In the genomic region with DNA sequence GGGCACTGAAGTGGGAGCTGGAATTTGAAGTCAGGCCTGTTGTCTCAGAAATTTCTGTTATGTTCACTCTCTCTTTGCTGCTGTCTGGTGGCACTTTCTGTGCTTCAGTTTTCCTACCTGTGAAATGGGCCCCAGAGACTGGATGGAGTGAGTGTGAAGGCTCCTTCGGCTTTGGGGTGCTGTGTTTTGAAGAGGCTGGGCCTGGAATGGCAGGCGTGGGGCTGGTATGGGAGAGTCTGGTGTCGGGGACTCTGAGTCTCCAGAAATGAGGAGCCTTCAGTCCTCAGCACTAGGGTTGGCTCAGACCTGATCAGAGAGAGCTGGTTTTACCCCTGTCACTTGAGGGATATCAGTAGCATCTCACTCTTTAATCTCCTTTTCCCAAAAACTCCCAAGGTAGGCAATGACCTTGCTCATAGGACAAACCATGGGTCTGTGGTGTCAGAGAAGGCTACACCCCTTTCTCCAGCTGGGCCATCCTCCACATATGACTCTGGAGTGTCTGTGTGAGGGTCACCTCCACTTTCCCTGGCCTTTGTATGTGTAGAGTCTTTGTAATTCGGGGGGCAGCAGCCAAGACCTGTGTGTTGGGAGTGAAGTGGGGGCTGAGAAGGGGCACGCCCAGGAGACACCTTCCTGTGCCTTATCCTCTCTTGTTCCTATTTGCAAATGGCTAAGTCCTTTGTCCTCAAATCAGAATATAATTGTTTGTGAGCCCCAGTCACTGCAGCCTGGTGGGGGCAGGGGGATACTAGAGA, we compare ENCODE assay signal across 27 cellular contexts.
"Had no signal": no experiment of that assay in that cellular context is flagged by ENCODE, and none has a peak within 500 bp of the region (broad histone marks: within the 10 kb centered on the region; RNA-seq: fewer than 3 reads in every experiment).

No MANE protein-coding gene starts in this region.

- H3K27me3 ChIP-seq: adrenal gland, ascending aorta, brain microvascular endothelial cell, thyroid gland had no signal

- DNase-seq: activated B cell treated with CpG ODN at 0.5 μM for 24 hours; activated CD4-positive, alpha-beta T cell treated with anti-CD3 and anti-CD28 coated beads for 36 hours; activated CD4-positive, alpha-beta T cell treated with anti-CD3 and anti-CD28 coated beads, Interleukin-2, amount 50 U/mL, for 4 hours; activated naive CD4-positive, alpha-beta T cell; activated T-cell treated with anti-CD3 and anti-CD28 coated beads, Interleukin-2, amount 50 U/mL, for 1 hour; adrenal gland; brain microvascular endothelial cell; caudate nucleus; effector memory CD4-positive, alpha-beta T cell; foreskin melanocyte; immature natural killer cell; kidney glomerular epithelial cell; left ventricle myocardium inferior; midbrain; retina; spleen; stimulated activated CD4-positive, alpha-beta T cell treated with anti-CD3 and anti-CD28 coated beads, Interleukin-4, amount 100 ng/mL, for 1 hour; stimulated activated naive CD4-positive, alpha-beta T cell; T-cell; T-helper 9 cell; thyroid gland; upper lobe of right lung had no signal

- H3K36me3 ChIP-seq: adrenal gland, ascending aorta, brain microvascular endothelial cell, left ventricle myocardium inferior, neutrophil, spleen, thyroid gland, upper lobe of right lung had no signal

- H3K4me3 Mint-ChIP-seq: activated B cell treated with CpG ODN at 0.5 μM for 24 hours; activated CD4-positive, alpha-beta T cell treated with anti-CD3 and anti-CD28 coated beads for 36 hours; activated naive CD8-positive, alpha-beta T cell; immature natural killer cell; natural killer cell treated with Interleukin-12 subunit alpha and Interleukin-12 subunit beta and Interleukin-15 and Interleukin-18, amount 100 ng/mL, for 72 hours; T-cell had no signal

- H3K4me2 ChIP-seq: hepatocyte had no signal

- H3K4me1 ChIP-seq: adrenal gland, ascending aorta, left ventricle myocardium inferior, spleen, thyroid gland, upper lobe of right lung had no signal

- H3K9me3 Mint-ChIP-seq: activated B cell treated with CpG ODN at 0.5 μM for 24 hours; immature natural killer cell; natural killer cell treated with Interleukin-12 subunit alpha and Interleukin-12 subunit beta and Interleukin-15 and Interleukin-18, amount 100 ng/mL, for 72 hours had no signal

- H3K4me1 Mint-ChIP-seq: activated B cell treated with CpG ODN at 0.5 μM for 24 hours; activated CD4-positive, alpha-beta T cell treated with anti-CD3 and anti-CD28 coated beads for 36 hours; immature natural killer cell; T-cell had no signal

- H3K4me3 ChIP-seq: adrenal gland, ascending aorta, hepatocyte, left ventricle myocardium inferior, spleen, thyroid gland, upper lobe of right lung had no signal

- H3K9me3 ChIP-seq: adrenal gland, ascending aorta, neutrophil, thyroid gland, upper lobe of right lung had no signal

- H2AFZ ChIP-seq: hepatocyte had no signal

- ATAC-seq: activated CD4-positive, alpha-beta T cell treated with anti-CD3 and anti-CD28 coated beads for 36 hours; natural killer cell treated with Interleukin-12 subunit alpha and Interleukin-12 subunit beta and Interleukin-15 and Interleukin-18, amount 100 ng/mL, for 72 hours; T-cell; upper lobe of right lung had no signal

- H3K27ac Mint-ChIP-seq: activated B cell treated with CpG ODN at 0.5 μM for 24 hours; activated CD4-positive, alpha-beta T cell treated with anti-CD3 and anti-CD28 coated beads for 36 hours; activated naive CD8-positive, alpha-beta T cell; immature natural killer cell; natural killer cell treated with Interleukin-12 subunit alpha and Interleukin-12 subunit beta and Interleukin-15 and Interleukin-18, amount 100 ng/mL, for 72 hours; T-cell had no signal

- H3K36me3 Mint-ChIP-seq: activated naive CD8-positive, alpha-beta T cell; immature natural killer cell; natural killer cell treated with Interleukin-12 subunit alpha and Interleukin-12 subunit beta and Interleukin-15 and Interleukin-18, amount 100 ng/mL, for 72 hours; T-cell had no signal

- H3K27ac ChIP-seq: adrenal gland, ascending aorta, brain microvascular endothelial cell, hepatocyte, left ventricle myocardium inferior, neutrophil, spleen, thyroid gland, upper lobe of right lung had no signal

- H3K79me2 ChIP-seq: hepatocyte had no signal
